ENCODE assay signal across 1 cellular context in the genomic region with DNA sequence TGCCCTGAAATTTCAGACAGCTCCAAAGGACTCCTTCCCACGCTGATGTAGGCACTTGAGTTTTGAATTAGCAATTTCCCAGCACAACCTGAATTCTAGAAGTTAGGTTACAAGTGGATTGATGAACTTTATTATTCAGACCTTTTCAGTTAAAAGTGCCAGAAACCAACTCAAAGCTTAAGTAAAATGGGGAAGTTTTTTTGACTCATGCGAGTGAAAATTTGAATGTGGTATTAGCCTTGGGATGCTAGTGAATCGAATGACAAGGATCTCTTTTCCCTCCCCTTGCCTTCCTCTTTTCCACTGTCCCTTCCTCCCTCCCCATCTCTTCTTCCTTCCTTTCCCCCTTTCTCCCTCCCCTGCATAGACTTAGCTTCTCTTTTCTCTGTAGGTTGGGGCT.
TF ChIP-seq lines count a peak whose summit lies in the region.

No MANE protein-coding gene starts in this region.

TF ChIP-seq in GM12878, 131 proteins besides CTCF, POLR2A, EP300 and RAD21 (continues in another document):
- TF ChIP-seq TBL1XR1 (IDR thresholded peaks at IDR 0.05; ENCODE audit: low read depth, low read length) (no peak), YY1 (IDR thresholded peaks at IDR 0.05; ENCODE audit: low read depth, low read length) (no peak), FOXK2 (IDR thresholded peaks at IDR 0.05) (no peak), HDGF (IDR thresholded peaks at IDR 0.05) (peak; percentile 37; the same call in 1 of the 2 replicates), SRF (IDR thresholded peaks at IDR 0.05; ENCODE audit: low read depth in 2 of 2, low read length in 2 of 2) (no peak), ZNF622 (IDR thresholded peaks at IDR 0.05) (no peak), ZNF384 (IDR thresholded peaks at IDR 0.05; ENCODE audit: borderline replicate concordance, low read depth, low read length) (no peak), TCF3 (IDR thresholded peaks at IDR 0.05; ENCODE audit: borderline replicate concordance, insufficient read depth, low read depth, low read length) (no peak), SP1 (IDR thresholded peaks at IDR 0.05; ENCODE audit: low read depth, low read length) (no peak), STAT3 (IDR thresholded peaks at IDR 0.05; ENCODE audit: low read depth, low read length) (0 out of 2 replicates have a peak, but pooled peaks have one; percentile 41), MYB (IDR thresholded peaks at IDR 0.05; ENCODE audit: borderline replicate concordance, low read depth, low read length) (no peak), MTA2 (IDR thresholded peaks at IDR 0.05; ENCODE audit: low read depth) (0 out of 2 replicates have a peak, but pooled peaks have one; percentile 46), ZNF207 (IDR thresholded peaks at IDR 0.05; ENCODE audit: borderline replicate concordance) (no peak), GABPA (IDR thresholded peaks at IDR 0.05; ENCODE audit: low read depth) (no peak), NR2C2 (IDR thresholded peaks at IDR 0.05; ENCODE audit: borderline replicate concordance, control insufficient read depth, insufficient read length, low read depth) (no peak), SREBF1 (IDR thresholded peaks at IDR 0.05; ENCODE audit: low read length) (no peak), POLR2AphosphoS2 (IDR thresholded peaks at IDR 0.05; ENCODE audit: low read depth, low read length) (no peak), MYC (IDR thresholded peaks at IDR 0.05; ENCODE audit: insufficient read depth, insufficient read length, insufficient replicate concordance, low read length, severe bottlenecking) (no peak), YBX1 (IDR thresholded peaks at IDR 0.05) (no peak), PKNOX1 (IDR thresholded peaks at IDR 0.05) (no peak), RBBP5 (conservative IDR thresholded peaks at IDR 0.05) (no peak), MAX (IDR thresholded peaks at IDR 0.05; ENCODE audit: low read depth, low read length) (no peak), CHD2 (IDR thresholded peaks at IDR 0.05; ENCODE audit: borderline replicate concordance, low read depth, low read length) (no peak), HCFC1 (IDR thresholded peaks at IDR 0.05; ENCODE audit: low read length) (no peak), RAD51 (IDR thresholded peaks at IDR 0.05) (no peak), TCF7 (IDR thresholded peaks at IDR 0.05; ENCODE audit: borderline replicate concordance) (no peak), ZNF24 (IDR thresholded peaks at IDR 0.05) (no peak), STAT1 (conservative IDR thresholded peaks at IDR 0.05) (no peak), ASH2L (IDR thresholded peaks at IDR 0.05; ENCODE audit: borderline replicate concordance, low read depth) (no peak), POLR2AphosphoS5 (IDR thresholded peaks at IDR 0.05; ENCODE audit: low read length) (no peak), NFYA (IDR thresholded peaks at IDR 0.05; ENCODE audit: borderline replicate concordance, low read depth, low read length) (no peak), LARP7 (IDR thresholded peaks at IDR 0.05) (no peak), ZNF217 (IDR thresholded peaks at IDR 0.05) (no peak), PAX5 (IDR thresholded peaks at IDR 0.05; ENCODE audit: borderline replicate concordance, low read depth, low read length) (no peak), CHD4 (IDR thresholded peaks at IDR 0.05) (no peak), MEF2B (IDR thresholded peaks at IDR 0.05; ENCODE audit: partially characterized antibody, poor library complexity, severe bottlenecking) (no peak), NR2C1 (IDR thresholded peaks at IDR 0.05) (no peak), SREBF2 (IDR thresholded peaks at IDR 0.05; ENCODE audit: low read length) (no peak), CREM (IDR thresholded peaks at IDR 0.05; ENCODE audit: low read depth) (no peak), ELK1 (IDR thresholded peaks at IDR 0.05; ENCODE audit: low read depth, low read length) (no peak), CEBPB (IDR thresholded peaks at IDR 0.05; ENCODE audit: borderline replicate concordance in 1 of 2, low read depth in 2 of 2, low read length in 2 of 2) (no peak)
- TF ChIP-seq, protein P1, sequence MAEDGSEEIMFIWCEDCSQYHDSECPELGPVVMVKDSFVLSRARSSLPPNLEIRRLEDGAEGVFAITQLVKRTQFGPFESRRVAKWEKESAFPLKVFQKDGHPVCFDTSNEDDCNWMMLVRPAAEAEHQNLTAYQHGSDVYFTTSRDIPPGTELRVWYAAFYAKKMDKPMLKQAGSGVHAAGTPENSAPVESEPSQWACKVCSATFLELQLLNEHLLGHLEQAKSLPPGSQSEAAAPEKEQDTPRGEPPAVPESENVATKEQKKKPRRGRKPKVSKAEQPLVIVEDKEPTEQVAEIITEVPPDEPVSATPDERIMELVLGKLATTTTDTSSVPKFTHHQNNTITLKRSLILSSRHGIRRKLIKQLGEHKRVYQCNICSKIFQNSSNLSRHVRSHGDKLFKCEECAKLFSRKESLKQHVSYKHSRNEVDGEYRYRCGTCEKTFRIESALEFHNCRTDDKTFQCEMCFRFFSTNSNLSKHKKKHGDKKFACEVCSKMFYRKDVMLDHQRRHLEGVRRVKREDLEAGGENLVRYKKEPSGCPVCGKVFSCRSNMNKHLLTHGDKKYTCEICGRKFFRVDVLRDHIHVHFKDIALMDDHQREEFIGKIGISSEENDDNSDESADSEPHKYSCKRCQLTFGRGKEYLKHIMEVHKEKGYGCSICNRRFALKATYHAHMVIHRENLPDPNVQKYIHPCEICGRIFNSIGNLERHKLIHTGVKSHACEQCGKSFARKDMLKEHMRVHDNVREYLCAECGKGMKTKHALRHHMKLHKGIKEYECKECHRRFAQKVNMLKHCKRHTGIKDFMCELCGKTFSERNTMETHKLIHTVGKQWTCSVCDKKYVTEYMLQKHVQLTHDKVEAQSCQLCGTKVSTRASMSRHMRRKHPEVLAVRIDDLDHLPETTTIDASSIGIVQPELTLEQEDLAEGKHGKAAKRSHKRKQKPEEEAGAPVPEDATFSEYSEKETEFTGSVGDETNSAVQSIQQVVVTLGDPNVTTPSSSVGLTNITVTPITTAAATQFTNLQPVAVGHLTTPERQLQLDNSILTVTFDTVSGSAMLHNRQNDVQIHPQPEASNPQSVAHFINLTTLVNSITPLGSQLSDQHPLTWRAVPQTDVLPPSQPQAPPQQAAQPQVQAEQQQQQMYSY (CRISPR knock-in tag; IDR thresholded peaks at IDR 0.05), result no peak
- TF ChIP-seq, protein P2, sequence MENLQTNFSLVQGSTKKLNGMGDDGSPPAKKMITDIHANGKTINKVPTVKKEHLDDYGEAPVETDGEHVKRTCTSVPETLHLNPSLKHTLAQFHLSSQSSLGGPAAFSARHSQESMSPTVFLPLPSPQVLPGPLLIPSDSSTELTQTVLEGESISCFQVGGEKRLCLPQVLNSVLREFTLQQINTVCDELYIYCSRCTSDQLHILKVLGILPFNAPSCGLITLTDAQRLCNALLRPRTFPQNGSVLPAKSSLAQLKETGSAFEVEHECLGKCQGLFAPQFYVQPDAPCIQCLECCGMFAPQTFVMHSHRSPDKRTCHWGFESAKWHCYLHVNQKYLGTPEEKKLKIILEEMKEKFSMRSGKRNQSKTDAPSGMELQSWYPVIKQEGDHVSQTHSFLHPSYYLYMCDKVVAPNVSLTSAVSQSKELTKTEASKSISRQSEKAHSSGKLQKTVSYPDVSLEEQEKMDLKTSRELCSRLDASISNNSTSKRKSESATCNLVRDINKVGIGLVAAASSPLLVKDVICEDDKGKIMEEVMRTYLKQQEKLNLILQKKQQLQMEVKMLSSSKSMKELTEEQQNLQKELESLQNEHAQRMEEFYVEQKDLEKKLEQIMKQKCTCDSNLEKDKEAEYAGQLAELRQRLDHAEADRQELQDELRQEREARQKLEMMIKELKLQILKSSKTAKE (IDR thresholded peaks at IDR 0.05; ENCODE audit: low read depth, poor library complexity, severe bottlenecking), result no peak
- TF ChIP-seq, protein P3, sequence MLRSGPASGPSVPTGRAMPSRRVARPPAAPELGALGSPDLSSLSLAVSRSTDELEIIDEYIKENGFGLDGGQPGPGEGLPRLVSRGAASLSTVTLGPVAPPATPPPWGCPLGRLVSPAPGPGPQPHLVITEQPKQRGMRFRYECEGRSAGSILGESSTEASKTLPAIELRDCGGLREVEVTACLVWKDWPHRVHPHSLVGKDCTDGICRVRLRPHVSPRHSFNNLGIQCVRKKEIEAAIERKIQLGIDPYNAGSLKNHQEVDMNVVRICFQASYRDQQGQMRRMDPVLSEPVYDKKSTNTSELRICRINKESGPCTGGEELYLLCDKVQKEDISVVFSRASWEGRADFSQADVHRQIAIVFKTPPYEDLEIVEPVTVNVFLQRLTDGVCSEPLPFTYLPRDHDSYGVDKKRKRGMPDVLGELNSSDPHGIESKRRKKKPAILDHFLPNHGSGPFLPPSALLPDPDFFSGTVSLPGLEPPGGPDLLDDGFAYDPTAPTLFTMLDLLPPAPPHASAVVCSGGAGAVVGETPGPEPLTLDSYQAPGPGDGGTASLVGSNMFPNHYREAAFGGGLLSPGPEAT (IDR thresholded peaks at IDR 0.05; ENCODE audit: low read depth), result peak; percentile 45; the same call in 1 of the 2 replicates
- TF ChIP-seq, protein P4, sequence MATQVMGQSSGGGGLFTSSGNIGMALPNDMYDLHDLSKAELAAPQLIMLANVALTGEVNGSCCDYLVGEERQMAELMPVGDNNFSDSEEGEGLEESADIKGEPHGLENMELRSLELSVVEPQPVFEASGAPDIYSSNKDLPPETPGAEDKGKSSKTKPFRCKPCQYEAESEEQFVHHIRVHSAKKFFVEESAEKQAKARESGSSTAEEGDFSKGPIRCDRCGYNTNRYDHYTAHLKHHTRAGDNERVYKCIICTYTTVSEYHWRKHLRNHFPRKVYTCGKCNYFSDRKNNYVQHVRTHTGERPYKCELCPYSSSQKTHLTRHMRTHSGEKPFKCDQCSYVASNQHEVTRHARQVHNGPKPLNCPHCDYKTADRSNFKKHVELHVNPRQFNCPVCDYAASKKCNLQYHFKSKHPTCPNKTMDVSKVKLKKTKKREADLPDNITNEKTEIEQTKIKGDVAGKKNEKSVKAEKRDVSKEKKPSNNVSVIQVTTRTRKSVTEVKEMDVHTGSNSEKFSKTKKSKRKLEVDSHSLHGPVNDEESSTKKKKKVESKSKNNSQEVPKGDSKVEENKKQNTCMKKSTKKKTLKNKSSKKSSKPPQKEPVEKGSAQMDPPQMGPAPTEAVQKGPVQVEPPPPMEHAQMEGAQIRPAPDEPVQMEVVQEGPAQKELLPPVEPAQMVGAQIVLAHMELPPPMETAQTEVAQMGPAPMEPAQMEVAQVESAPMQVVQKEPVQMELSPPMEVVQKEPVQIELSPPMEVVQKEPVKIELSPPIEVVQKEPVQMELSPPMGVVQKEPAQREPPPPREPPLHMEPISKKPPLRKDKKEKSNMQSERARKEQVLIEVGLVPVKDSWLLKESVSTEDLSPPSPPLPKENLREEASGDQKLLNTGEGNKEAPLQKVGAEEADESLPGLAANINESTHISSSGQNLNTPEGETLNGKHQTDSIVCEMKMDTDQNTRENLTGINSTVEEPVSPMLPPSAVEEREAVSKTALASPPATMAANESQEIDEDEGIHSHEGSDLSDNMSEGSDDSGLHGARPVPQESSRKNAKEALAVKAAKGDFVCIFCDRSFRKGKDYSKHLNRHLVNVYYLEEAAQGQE (IDR thresholded peaks at IDR 0.05; ENCODE audit: low read depth, low read length), result no peak
- TF ChIP-seq, protein P5, sequence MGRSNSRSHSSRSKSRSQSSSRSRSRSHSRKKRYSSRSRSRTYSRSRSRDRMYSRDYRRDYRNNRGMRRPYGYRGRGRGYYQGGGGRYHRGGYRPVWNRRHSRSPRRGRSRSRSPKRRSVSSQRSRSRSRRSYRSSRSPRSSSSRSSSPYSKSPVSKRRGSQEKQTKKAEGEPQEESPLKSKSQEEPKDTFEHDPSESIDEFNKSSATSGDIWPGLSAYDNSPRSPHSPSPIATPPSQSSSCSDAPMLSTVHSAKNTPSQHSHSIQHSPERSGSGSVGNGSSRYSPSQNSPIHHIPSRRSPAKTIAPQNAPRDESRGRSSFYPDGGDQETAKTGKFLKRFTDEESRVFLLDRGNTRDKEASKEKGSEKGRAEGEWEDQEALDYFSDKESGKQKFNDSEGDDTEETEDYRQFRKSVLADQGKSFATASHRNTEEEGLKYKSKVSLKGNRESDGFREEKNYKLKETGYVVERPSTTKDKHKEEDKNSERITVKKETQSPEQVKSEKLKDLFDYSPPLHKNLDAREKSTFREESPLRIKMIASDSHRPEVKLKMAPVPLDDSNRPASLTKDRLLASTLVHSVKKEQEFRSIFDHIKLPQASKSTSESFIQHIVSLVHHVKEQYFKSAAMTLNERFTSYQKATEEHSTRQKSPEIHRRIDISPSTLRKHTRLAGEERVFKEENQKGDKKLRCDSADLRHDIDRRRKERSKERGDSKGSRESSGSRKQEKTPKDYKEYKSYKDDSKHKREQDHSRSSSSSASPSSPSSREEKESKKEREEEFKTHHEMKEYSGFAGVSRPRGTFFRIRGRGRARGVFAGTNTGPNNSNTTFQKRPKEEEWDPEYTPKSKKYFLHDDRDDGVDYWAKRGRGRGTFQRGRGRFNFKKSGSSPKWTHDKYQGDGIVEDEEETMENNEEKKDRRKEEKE (IDR thresholded peaks at IDR 0.05), result no peak
